20 cellular contexts compared by ENCODE assay signal in genomic region chr6:47734826-47735481, GRCh38. TPM values are rescaled to one million over a fixed set of nuclear protein-coding genes. Genes with fewer than 3 reads are reported as not detected.
DNase-seq lines count a peak whose midpoint lies in the region; ATAC-seq and TF ChIP-seq lines count a peak whose summit lies in the region.
"Had no signal": no experiment of that assay in that cellular context is flagged by ENCODE, and none has a peak within 500 bp of the region (broad histone marks: within the 10 kb centered on the region; RNA-seq: fewer than 3 reads in every experiment).

No MANE protein-coding gene starts in this region.

- H3K27ac ChIP-seq in ACC112 (ENCODE audit: low read depth, low read length) (no peak overlapping the region), H9 (ENCODE audit: insufficient read length, low read depth, low read length) (peak overlapping the region; percentile 59), iPS-20b (ENCODE audit: low read length) (no peak overlapping the region)

- H4K91ac ChIP-seq in H9 (ENCODE audit: insufficient read length, low read depth, low read length), result no peak overlapping the region

- H3K4me2 ChIP-seq in H9 (ENCODE audit: insufficient read depth, insufficient read length, low read length), result peak overlapping the region; percentile 38

- no peak overlapping the region for H3K14ac ChIP-seq in H9 (ENCODE audit: insufficient read depth, low read length)

- no peak overlapping the region for H3T11ph ChIP-seq in H9 (ENCODE audit: low read length)

- H3K9me3 Mint-ChIP-seq in H9, result no peaks in the 10 kb centered on the region
- no peaks in the 10 kb centered on the region for H3K9me3 Mint-ChIP-seq in WTC11
- H3K9me3 Mint-ChIP-seq: CD14-positive monocyte had no signal

- no peaks in the 10 kb centered on the region for H3K23me2 ChIP-seq in H9 (ENCODE audit: insufficient read length, low read depth, low read length, poor library complexity, severe bottlenecking)

- H3K23ac ChIP-seq in H9 (ENCODE audit: insufficient read length, low read depth, low read length), result no peak overlapping the region

- ATAC-seq in WTC11, result peak; percentile 65
- ATAC-seq in GM19328 (IDR thresholded peaks at IDR 0.05; ENCODE audit: unreplicated experiment), result no peak
- ATAC-seq: PC-3 had no signal

- H4K20me1 ChIP-seq in H9 (ENCODE audit: control insufficient read depth, insufficient read depth, insufficient read length), result no peaks in the 10 kb centered on the region

- DNase-seq in H9 (no peak), WTC11 (ENCODE audit: low spot score) (no peak), NCI-H2107 treated with DMSO at 0.1 percent for 48 hours (lab: John Stamatoyannopoulos, UW; ENCODE audit: unreplicated experiment) (no peak), GDM1 (lab: John Stamatoyannopoulos, UW) (no peak)
- DNase-seq: EL, NCI-H1048, NCI-H1417 treated with DMSO at 0.1 percent for 48 hours, NCI-H187 treated with DMSO at 0.1 percent for 48 hours, NCI-H526 treated with DMSO at 0.1 percent for 48 hours, Right ventricle myocardium superior had no signal

- no peak overlapping the region for H3K18ac ChIP-seq in H9 (ENCODE audit: insufficient read length, low read depth, low read length)

- no CpG with 5 or more reads among the region's 4 CpGs for WGBS in H9 (ENCODE audit: extremely low coverage, insufficient read length, low lambda C conversion rate)

- H4K5ac ChIP-seq in H9 (ENCODE audit: insufficient read length, low read depth, low read length), result no peak overlapping the region

- no peak overlapping the region for H3K4me3 ChIP-seq in ACC112 (ENCODE audit: low read depth, low read length)
- H3K4me3 ChIP-seq in iPS-20b (ENCODE audit: low read length), result peak overlapping the region; percentile 39

- H3K36me3 Mint-ChIP-seq in H9 (ENCODE audit: insufficient read depth in 1 of 3, low read depth in 3 of 3), result no peaks in the 10 kb centered on the region
- H3K36me3 Mint-ChIP-seq in WTC11, result no peaks in the 10 kb centered on the region
- H3K36me3 Mint-ChIP-seq: CD14-positive monocyte had no signal

- H3K4me1 Mint-ChIP-seq in H9 (peaks cover 37 to 43% of the 10 kb centered on the region in 2 experiments), WTC11 (peaks cover 45% of the 10 kb centered on the region)
- H3K4me1 Mint-ChIP-seq: B cell, CD14-positive monocyte had no signal

- H2BK15ac ChIP-seq in H9 (ENCODE audit: low read depth, low read length), result no peak overlapping the region

- no peak overlapping the region for H4K8ac ChIP-seq in H9 (replicated peaks; ENCODE audit: insufficient read length, low read depth, low read length)

- no peaks in the 10 kb centered on the region for H3K36me3 ChIP-seq in ACC112 (ENCODE audit: insufficient read depth, low read length)
- H3K36me3 ChIP-seq in iPS-20b (ENCODE audit: insufficient read depth, low read depth, low read length), result no peaks in the 10 kb centered on the region

- H2BK20ac ChIP-seq in H9 (ENCODE audit: low read depth, low read length, poor library complexity, severe bottlenecking), result no peak overlapping the region

- H3K27me3 ChIP-seq in ACC112 (ENCODE audit: insufficient read depth, low read length) (no peaks in the 10 kb centered on the region), H9 (ENCODE audit: insufficient read depth, low read length) (no peaks in the 10 kb centered on the region), iPS-20b (ENCODE audit: insufficient read depth, low read length) (no peaks in the 10 kb centered on the region)

- no peak overlapping the region for H3K4ac ChIP-seq in H9 (ENCODE audit: low read depth, low read length)

- no peaks in the 10 kb centered on the region for H3K9me3 ChIP-seq in H9 (ENCODE audit: control insufficient read depth, low read depth, low read length)
- no peaks in the 10 kb centered on the region for H3K9me3 ChIP-seq in iPS-20b (ENCODE audit: insufficient read depth, low read depth, low read length)

- H2BK120ac ChIP-seq in H9 (ENCODE audit: low read depth, low read length, poor library complexity, severe bottlenecking), result no peak overlapping the region

- H3K4me3 Mint-ChIP-seq in H9 (peak overlapping the region; percentile 5 to 45; a peak in 4 of 5 replicates), WTC11 (peak overlapping the region; percentile 18)
- H3K4me3 Mint-ChIP-seq: B cell, CD14-positive monocyte had no signal

- H3K4me1 ChIP-seq in ACC112 (ENCODE audit: control insufficient read depth, insufficient read depth, low read length, unreplicated experiment) (peaks cover 32% of the 10 kb centered on the region), H9 (ENCODE audit: insufficient read depth, low read length) (peaks cover 4% of the 10 kb centered on the region), iPS-20b (ENCODE audit: insufficient read depth, low read length) (peaks cover 35% of the 10 kb centered on the region)

- peak overlapping the region; percentile 32 for H2AFZ ChIP-seq in ACC112 (ENCODE audit: low read length, unreplicated experiment)
- no peak overlapping the region for H2AFZ ChIP-seq in H9 (ENCODE audit: low read length)

- no peak overlapping the region for H3K56ac ChIP-seq in H9 (ENCODE audit: insufficient read length, low read depth, low read length)

- H3K9ac ChIP-seq in H9 (ENCODE audit: extremely low read depth, insufficient read length, low read length), result no peak overlapping the region
- 0 out of 2 replicates have a peak overlapping the region, but pooled peaks have one; percentile 6 for H3K9ac ChIP-seq in iPS-20b (ENCODE audit: low read depth, low read length)

- TF ChIP-seq CTCF in H9 (conservative IDR thresholded peaks at IDR 0.05) (no peak), WTC11 (IDR thresholded peaks at IDR 0.05) (no peak)

- CTCF ChIA-PET in WTC11 (lab: Charles Lee), result interaction anchor here (0.7 to 2.3 kb wide), 11 partner anchors 10 to 700 kb away, joined by 3 to 31 read pairs (median 4); no protein-coding TSS in a partner anchor

- H3K27ac Mint-ChIP-seq in H9 (peak overlapping the region; percentile 62 to 97 (median 94)), WTC11 (peak overlapping the region; percentile 72)
- H3K27ac Mint-ChIP-seq: B cell, CD14-positive monocyte had no signal

- POLR2A ChIA-PET in WTC11 (lab: Charles Lee), result no interaction called here

- no peak overlapping the region for H2BK5ac ChIP-seq in H9 (ENCODE audit: insufficient read length, low read length)

- H3K27me3 Mint-ChIP-seq in H9 (ENCODE audit: low read depth), result no peaks in the 10 kb centered on the region
- no peaks in the 10 kb centered on the region for H3K27me3 Mint-ChIP-seq in WTC11 (ENCODE audit: low read depth)

- no peak overlapping the region for H2AK5ac ChIP-seq in H9 (ENCODE audit: insufficient read length, low read length)

- no peak overlapping the region for H2BK12ac ChIP-seq in H9 (ENCODE audit: insufficient read length, low read depth, low read length)

- H3K79me2 ChIP-seq in ACC112 (ENCODE audit: control insufficient read depth, insufficient read depth, low read length, unreplicated experiment) (no peaks in the 10 kb centered on the region), H9 (ENCODE audit: insufficient read depth, low read length) (no peaks in the 10 kb centered on the region)

- H3K79me1 ChIP-seq in H9 (ENCODE audit: insufficient read depth, low read depth, low read length, poor library complexity, severe bottlenecking), result no peaks in the 10 kb centered on the region

TF ChIP-seq in WTC11, 78 proteins besides CTCF, POLR2A, EP300 and RAD21:
- TF ChIP-seq TEAD1 (CRISPR knock-in tag; IDR thresholded peaks at IDR 0.05) (0 out of 2 replicates have a peak, but pooled peaks have one; percentile 22), SP1 (CRISPR knock-in tag; conservative IDR thresholded peaks at IDR 0.05) (peak; percentile 29; the same call in 1 of the 2 replicates)
- TF ChIP-seq, protein P1, sequence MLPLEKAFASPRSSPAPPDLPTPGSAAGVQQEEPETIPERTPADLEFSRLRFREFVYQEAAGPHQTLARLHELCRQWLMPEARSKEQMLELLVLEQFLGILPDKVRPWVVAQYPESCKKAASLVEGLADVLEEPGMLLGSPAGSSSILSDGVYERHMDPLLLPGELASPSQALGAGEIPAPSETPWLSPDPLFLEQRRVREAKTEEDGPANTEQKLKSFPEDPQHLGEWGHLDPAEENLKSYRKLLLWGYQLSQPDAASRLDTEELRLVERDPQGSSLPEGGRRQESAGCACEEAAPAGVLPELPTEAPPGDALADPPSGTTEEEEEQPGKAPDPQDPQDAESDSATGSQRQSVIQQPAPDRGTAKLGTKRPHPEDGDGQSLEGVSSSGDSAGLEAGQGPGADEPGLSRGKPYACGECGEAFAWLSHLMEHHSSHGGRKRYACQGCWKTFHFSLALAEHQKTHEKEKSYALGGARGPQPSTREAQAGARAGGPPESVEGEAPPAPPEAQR (CRISPR knock-in tag; IDR thresholded peaks at IDR 0.05), result no peak

RNA-seq across cellular contexts. Expression of gene ADGRF4, which starts 36.6 kb away (rescaled TPM):
- total RNA-seq in H9 (2021) (not detected in 2 replicates), WTC11 (2021) (not detected in 3 replicates)
- total RNA-seq: B cell; Right ventricle myocardium superior; T-helper 1 cell treated with Interleukin-12 subunit alpha and Interleukin-12 subunit beta and Interleukin-4 antibody, amounts not matched to agents 30 ng/mL and 1 ng/mL, for 36 hours had no signal

RNA-seq across cellular contexts. Expression of gene OPN5, which starts 46.9 kb away (rescaled TPM):
- not detected in 2 replicates for total RNA-seq in H9 (2021)
- not detected in 3 replicates for total RNA-seq in WTC11 (2021)
- total RNA-seq: B cell; MCF 10A; PC-3; Right ventricle myocardium superior; RPMI7951; SK-MEL-5; T-helper 1 cell treated with Interleukin-12 subunit alpha and Interleukin-12 subunit beta and Interleukin-4 antibody, amounts not matched to agents 30 ng/mL and 1 ng/mL, for 36 hours had no signal
